Comparison of ENCODE assay signal across 8 cellular contexts in the genomic region with DNA sequence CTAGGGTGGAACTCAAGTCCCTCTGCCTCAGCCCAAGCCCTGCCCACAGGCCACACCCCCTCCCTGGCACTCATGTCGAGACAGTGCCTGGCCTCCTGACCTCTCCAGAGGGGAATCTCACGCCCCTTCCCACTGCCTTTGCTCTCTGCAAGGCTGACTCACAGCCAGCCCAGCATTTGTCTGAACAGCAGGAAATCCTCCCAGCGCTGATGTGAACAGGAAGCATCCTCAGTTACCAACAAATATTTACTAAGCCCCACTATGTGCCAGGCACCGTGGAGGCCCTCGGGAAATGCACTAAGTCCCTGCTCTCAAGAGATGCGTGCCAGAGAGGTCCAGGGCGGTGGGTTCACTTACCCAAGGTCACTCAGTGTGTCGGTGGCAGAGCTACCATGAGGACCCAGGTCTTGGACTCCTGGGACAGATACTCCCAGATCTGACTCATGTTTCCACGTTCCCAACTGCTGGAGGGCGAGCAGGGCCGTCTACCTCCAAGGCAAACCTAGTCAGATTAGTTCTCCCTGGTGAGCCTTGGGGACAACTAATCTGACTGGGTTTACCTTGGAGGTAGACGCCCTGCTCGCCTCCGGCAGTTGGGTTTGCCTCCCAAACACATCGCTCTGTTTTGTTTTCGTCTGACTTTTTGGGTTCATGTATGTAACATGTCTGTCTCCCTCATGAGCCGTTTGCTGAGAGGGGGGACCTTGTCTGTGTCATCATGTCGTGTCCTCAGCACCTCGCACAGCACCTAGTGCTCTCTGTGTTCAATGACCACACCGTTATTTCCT. TPM values are rescaled to one million over a fixed set of nuclear protein-coding genes. Genes with fewer than 3 reads are reported as not detected.
DNase-seq lines count a peak whose midpoint lies in the region; ATAC-seq lines count a peak whose summit lies in the region.

No MANE protein-coding gene starts in this region.

- intact Hi-C loops in Right ventricle myocardium inferior (cut with DNase I), result no loop called here

- DNase-seq in COLO829 (ENCODE audit: low spot score) (peak; percentile 30), NCI-H226 (peak; percentile 97), activated gamma-delta T cell (lab: John Stamatoyannopoulos, UW) (peak; percentile 37), Right ventricle myocardium inferior (ENCODE audit: missing footprints) (peak; percentile 87), renal cortical epithelial cell (ENCODE audit: low read depth) (peak; percentile 81)

- ATAC-seq in Right ventricle myocardium inferior, result peak; percentile 66
- no peak for ATAC-seq in GM18909 (IDR thresholded peaks at IDR 0.05; ENCODE audit: poor library complexity, unreplicated experiment)
- no peak for ATAC-seq in GM19395 (IDR thresholded peaks at IDR 0.05; ENCODE audit: unreplicated experiment)
- no peak for ATAC-seq in HG03457 (IDR thresholded peaks at IDR 0.05; ENCODE audit: unreplicated experiment)

RNA-seq across cellular contexts. Expression of a gene that starts 7.7 kb away (rescaled TPM):
- total RNA-seq in Right ventricle myocardium inferior (10.7 TPM), renal cortical epithelial cell (5.9 and 10.0 TPM in 2 replicates)

Comparison
In these comparisons a context has a peak if more than half of its experiments do, and no peak if none do; other contexts are left out.
1. DNase-seq: peak in every context shown above with its lines; median percentile 97 in NCI-H226; 87 in Right ventricle myocardium inferior; 81 in renal cortical epithelial cell; 37 in activated gamma-delta T cell; 30 in COLO829.